Comparison of ENCODE assay signal across 9 cellular contexts in genomic region chr22:19986011-19986409, GRCh38. TPM values are rescaled to one million over a fixed set of nuclear protein-coding genes. Genes with fewer than 3 reads are reported as not detected.
DNase-seq lines count a peak whose midpoint lies in the region; ATAC-seq, FAIRE-seq and TF ChIP-seq lines count a peak whose summit lies in the region.
"Had no signal": no experiment of that assay in that cellular context is flagged by ENCODE, and none has a peak within 500 bp of the region (broad histone marks: within the 10 kb centered on the region; RNA-seq: fewer than 3 reads in every experiment).

No MANE protein-coding gene starts in this region.

- H3K4me3 ChIP-seq in A549 (peak overlapping the region; percentile 68; the same call in 2 of the 3 replicates), HUES6 (ENCODE audit: low read depth, low read length) (peak overlapping the region; percentile 75), H1 (ENCODE audit: extremely low read depth in 1 of 4, insufficient read depth in 2 of 4, low read depth in 3 of 4, low read length in 4 of 4) (peak overlapping the region; percentile 74 to 88 (median 82))
- no peak overlapping the region for H3K4me3 ChIP-seq in naive thymus-derived CD4-positive, alpha-beta T cell (ENCODE audit: low read length)

- no peak overlapping the region for H2BK20ac ChIP-seq in H1 (ENCODE audit: low read length)

- peaks cover 11% of the 10 kb centered on the region for H3K36me3 ChIP-seq in HUES6 (ENCODE audit: control insufficient read depth, insufficient read depth, low read length)
- peaks cover 0 to 8% (median 3%) of the 10 kb centered on the region in 4 experiments; a peak in 5 of 8 replicates for H3K36me3 ChIP-seq in H1 (ENCODE audit: control insufficient read depth in 2 of 4, insufficient read depth in 4 of 4, low read length in 3 of 4)
- H3K36me3 ChIP-seq in naive thymus-derived CD4-positive, alpha-beta T cell (ENCODE audit: control insufficient read depth in 2 of 3, insufficient read depth in 3 of 3, low read length in 3 of 3), result no peaks in the 10 kb centered on the region

- peak overlapping the region; percentile 47 to 82 (median 68) for H3K4me3 Mint-ChIP-seq in naive thymus-derived CD4-positive, alpha-beta T cell

- H2BK12ac ChIP-seq in H1 (ENCODE audit: low read depth, low read length), result no peak overlapping the region; the same call in 1 of the 2 replicates

- H3K27ac ChIP-seq in A549 (no peak overlapping the region), HUES6 (ENCODE audit: low read depth, low read length) (no peak overlapping the region), H1 (ENCODE audit: low read depth, low read length) (no peak overlapping the region)
- H3K27ac ChIP-seq in naive thymus-derived CD4-positive, alpha-beta T cell (ENCODE audit: low read depth, low read length), result no peak overlapping the region

- no peak overlapping the region for H2AFZ ChIP-seq in H1 (ENCODE audit: low read length)

- H3K36me3 Mint-ChIP-seq in naive thymus-derived CD4-positive, alpha-beta T cell, result no peaks in the 10 kb centered on the region

- peak overlapping the region; percentile 99 for H3K4me2 ChIP-seq in A549
- peak overlapping the region; percentile 89 for H3K4me2 ChIP-seq in H1 (ENCODE audit: insufficient read depth in 1 of 2, low read depth in 2 of 2, low read length in 2 of 2)

- H3K27me3 Mint-ChIP-seq in naive thymus-derived CD4-positive, alpha-beta T cell, result peaks cover 0 to 7% (median 0%) of the 10 kb centered on the region in 5 donors

- POLR2A ChIA-PET in A549 (lab: Yijun Ruan, JAX), result interaction anchor here (0.6 to 0.7 kb wide), 2 partner anchors 30 to 458 kb away, joined by 3 to 4 read pairs; no protein-coding TSS in a partner anchor
- POLR2A ChIA-PET in H1 (lab: Charles Lee; ENCODE audit: partially characterized antibody), result interaction anchor here (0.7 to 2.7 kb wide), 10 partner anchors 9 to 138 kb away, joined by 3 to 13 read pairs (median 5); no protein-coding TSS in a partner anchor
- POLR2A ChIA-PET in naive thymus-derived CD4-positive, alpha-beta T cell (lab: Charles Lee), result no interaction called here

- CTCF ChIA-PET in A549 (lab: Yijun Ruan, JAX) (interaction anchor here (1.5 to 3.6 kb wide), 3 partner anchors 14 to 27 kb away, joined by 5 to 14 read pairs (median 9); no protein-coding TSS in a partner anchor), H1 (lab: Charles Lee; ENCODE audit: partially characterized antibody) (interaction anchor here (0.7 to 5.6 kb wide), 7 partner anchors 10 to 221 kb away, joined by 3 to 58 read pairs (median 3); no protein-coding TSS in a partner anchor)
- CTCF ChIA-PET in naive thymus-derived CD4-positive, alpha-beta T cell (lab: Charles Lee), result no interaction called here

- WGBS in A549 (ENCODE audit: missing lambda C conversion rate), result 84% methylated on average over 2 of the region's 2 CpGs
- 67% methylated on average over 2 of the region's 2 CpGs; no CpG with 5 or more reads in 1 of the 2 experiments for WGBS in H1 (ENCODE audit: extremely low coverage in 1 of 2, insufficient coverage in 1 of 2, insufficient read length in 1 of 2, insufficient replicate concordance in 2 of 2, low coverage in 1 of 2, low lambda C conversion rate in 2 of 2, missing lambda C conversion rate in 1 of 2), 2 experiments

- H3K18ac ChIP-seq in H1 (ENCODE audit: extremely low read depth, low read length), result peak overlapping the region; percentile 53; the same call in 1 of the 2 replicates

- DNase-seq in A549 (ENCODE audit: low read depth in 1 of 2, low spot score in 1 of 2), result no peak
- DNase-seq in H1 (ENCODE audit: low read depth in 1 of 2, low spot score in 2 of 2), result no peak
- DNase-seq in naive thymus-derived CD4-positive, alpha-beta T cell, result no peak
- DNase-seq in kidney tubule cell (ENCODE audit: low spot score), result no peak
- no peak for DNase-seq in NCI-H1930 (lab: John Stamatoyannopoulos, UW)
- no peak for DNase-seq in COLO829 (ENCODE audit: low spot score)

- H2AK5ac ChIP-seq in H1 (ENCODE audit: low read depth, low read length), result peak overlapping the region; percentile 66; the same call in 1 of the 2 replicates

- H3K56ac ChIP-seq in H1 (replicated peaks; ENCODE audit: insufficient read length, low read depth, low read length), result no peak overlapping the region

- peaks cover 24% of the 10 kb centered on the region for H3K79me1 ChIP-seq in H1 (ENCODE audit: low read depth, low read length)

- H4K91ac ChIP-seq in H1 (replicated peaks; ENCODE audit: insufficient read length, low read length), result no peak overlapping the region

- H3K9ac ChIP-seq in HUES6 (ENCODE audit: low read length), result peak overlapping the region; percentile 66
- H3K9ac ChIP-seq in H1 (replicated peaks in 1 of 4; ENCODE audit: extremely low read depth in 1 of 4, low read depth in 3 of 4, low read length in 3 of 4), result peak overlapping the region in 3 of 4 experiments; percentile 53 to 73 (median 69); a peak in 5 of 7 replicates

- H3K27me3 ChIP-seq in HUES6 (ENCODE audit: control insufficient read depth, insufficient read depth, low read length) (no peaks in the 10 kb centered on the region), H1 (replicated peaks in 1 of 4; ENCODE audit: control insufficient read depth in 3 of 4, extremely low read depth in 1 of 4, insufficient read depth in 3 of 4, low read length in 3 of 4) (no peaks in the 10 kb centered on the region)
- no peaks in the 10 kb centered on the region for H3K27me3 ChIP-seq in naive thymus-derived CD4-positive, alpha-beta T cell (ENCODE audit: control insufficient read depth in 2 of 2, insufficient read depth in 2 of 2, low read length in 2 of 2)

- no peak overlapping the region for H3K14ac ChIP-seq in H1 (ENCODE audit: insufficient read length)

- H2BK5ac ChIP-seq in H1 (ENCODE audit: low read depth, low read length), result no peak overlapping the region

- H3K9me3 Mint-ChIP-seq in naive thymus-derived CD4-positive, alpha-beta T cell, result no peaks in the 10 kb centered on the region

- H3K9me3 ChIP-seq in A549 (no peaks in the 10 kb centered on the region), HUES6 (ENCODE audit: control insufficient read depth, insufficient read depth, low read depth, low read length) (no peaks in the 10 kb centered on the region), H1 (ENCODE audit: insufficient read depth in 2 of 2, low read depth in 1 of 2, low read length in 1 of 2) (no peaks in the 10 kb centered on the region)
- H3K9me3 ChIP-seq in naive thymus-derived CD4-positive, alpha-beta T cell (ENCODE audit: control insufficient read depth in 2 of 3, low read length in 3 of 3), result no peaks in the 10 kb centered on the region

- H4K8ac ChIP-seq in H1 (ENCODE audit: extremely low read depth, insufficient read depth, low read length), result no peak overlapping the region

- TF ChIP-seq EP300 in A549 (IDR thresholded peaks at IDR 0.05) (no peak), H1 (IDR thresholded peaks at IDR 0.05; ENCODE audit: borderline replicate concordance in 1 of 2, low read depth in 2 of 2, low read length in 2 of 2) (no peak)

- H2BK120ac ChIP-seq in H1 (replicated peaks; ENCODE audit: low read depth, low read length), result no peak overlapping the region

- FAIRE-seq in A549 (lab: Jason Lieb, UNC) (no peak), H1 (lab: Jason Lieb, UNC) (no peak)
- FAIRE-seq: islet of Langerhans had no signal

- H3K23me2 ChIP-seq in H1 (ENCODE audit: low read depth, low read length), result peaks cover 4% of the 10 kb centered on the region; the same call in 1 of the 2 replicates

- H3K4ac ChIP-seq in H1 (replicated peaks; ENCODE audit: insufficient read length, low read depth, low read length), result no peak overlapping the region

- intact Hi-C loops in naive thymus-derived CD4-positive, alpha-beta T cell (cut with micrococcal nuclease), result loop anchor here in 1 of 2 donors (2.0 to 10.0 kb wide), 2 partner anchors 31 to 309 kb away; partner anchors contain the start of gene ARVCF

- no peak overlapping the region for H4K5ac ChIP-seq in H1 (ENCODE audit: insufficient read length, low read depth, low read length)

- H3K4me1 ChIP-seq in A549 (peaks cover 20% of the 10 kb centered on the region), HUES6 (ENCODE audit: control insufficient read depth, insufficient read depth, low read length) (peaks cover 24% of the 10 kb centered on the region), H1 (replicated peaks in 1 of 4; ENCODE audit: control insufficient read depth in 3 of 4, insufficient read depth in 4 of 4, low read length in 3 of 4) (peaks cover 0 to 17% (median 11%) of the 10 kb centered on the region in 4 experiments; a peak in 5 of 7 replicates)
- no peaks in the 10 kb centered on the region for H3K4me1 ChIP-seq in naive thymus-derived CD4-positive, alpha-beta T cell (ENCODE audit: control insufficient read depth in 2 of 2, insufficient read depth in 2 of 2, low read length in 2 of 2)

- ATAC-seq in A549, result no peak
- no peak for ATAC-seq in naive thymus-derived CD4-positive, alpha-beta T cell
- no peak for ATAC-seq in GM18873 (IDR thresholded peaks at IDR 0.05; ENCODE audit: low FRiP score, unreplicated experiment)

- no peak for TF ChIP-seq CTCF in A549 (IDR thresholded peaks at IDR 0.05)
- no peak for TF ChIP-seq CTCF in H1 (IDR thresholded peaks at IDR 0.05; ENCODE audit: control extremely low read depth in 1 of 3, insufficient read depth in 1 of 3, low read depth in 1 of 3, low read length in 3 of 3)

- no peak overlapping the region for H3K23ac ChIP-seq in H1 (ENCODE audit: insufficient read length)

- peak overlapping the region; percentile 40; the same call in 1 of the 2 replicates for H2BK15ac ChIP-seq in H1 (ENCODE audit: low read length)

- peaks cover 0 to 3% (median 2%) of the 10 kb centered on the region in 7 donors for H3K4me1 Mint-ChIP-seq in naive thymus-derived CD4-positive, alpha-beta T cell

- H4K20me1 ChIP-seq in H1 (replicated peaks in 1 of 2; ENCODE audit: control insufficient read depth in 1 of 2, insufficient read depth in 2 of 2, low read length in 2 of 2), result peaks cover 10 to 21% of the 10 kb centered on the region in 2 experiments

- H3K27ac Mint-ChIP-seq in naive thymus-derived CD4-positive, alpha-beta T cell, result no peak overlapping the region

- TF ChIP-seq RAD21 in A549 (conservative IDR thresholded peaks at IDR 0.05 in 1 of 2, IDR thresholded peaks at IDR 0.05 in 1 of 2), result no peak
- TF ChIP-seq RAD21 in H1 (IDR thresholded peaks at IDR 0.05 in 1 of 2, conservative IDR thresholded peaks at IDR 0.05 in 1 of 2; ENCODE audit: low read depth in 2 of 2, low read length in 2 of 2), result no peak

- no peak for TF ChIP-seq POLR2A in A549 (IDR thresholded peaks at IDR 0.05; ENCODE audit: low read length)
- no peak for TF ChIP-seq POLR2A in H1 (IDR thresholded peaks at IDR 0.05; ENCODE audit: control extremely low read depth in 1 of 2, low read depth in 2 of 2, low read length in 2 of 2)

- peaks cover 0 to 8% of the 10 kb centered on the region in 2 experiments; a peak in 1 of 4 replicates for H3K79me2 ChIP-seq in H1 (ENCODE audit: control insufficient read depth in 1 of 2, insufficient read depth in 2 of 2, low read length in 2 of 2)

RNA-seq across cellular contexts. Expression of gene ARVCF, which starts 30.6 kb away (rescaled TPM):
- polyA plus RNA-seq in A549 (2011; rRNA removed) (0.81 and 1.1 TPM in 2 replicates), A549 (2017; fragmentation: RNase III; extraction: RNeasy Plus Mini Kit Qiagen cat#74134 plus additional on column Dnase treatment) (1.2 to 2.1 TPM (median 1.9 TPM) in 3 replicates), H1 (2011; rRNA removed) (31.0 and 68.3 TPM in 2 replicates)
- polyA plus RNA-seq in A549 (2012; cell fraction: cytosol; rRNA removed), result 1.9 and 2.2 TPM in 2 replicates
- polyA plus RNA-seq in A549 (2012; cell fraction: nucleus; rRNA removed), result 10.6 and 13.2 TPM in 2 replicates
- polyA minus RNA-seq in A549 (2011; rRNA and poly(A)+ RNA removed), result 1.1 and 2.8 TPM in 2 replicates
- 43.2 and 49.6 TPM in 2 replicates for total RNA-seq in H1 (2021; fragmentation: NEBNext Ultra II Directional; extraction: Animal tissue kit (Norgen Biotek cat#: 25700))
- polyA plus RNA-seq in H1 (2011; cell fraction: cytosol; rRNA removed), result 68.4 TPM
- 444 TPM for polyA plus RNA-seq in H1 (2011; cell fraction: nucleus; rRNA removed)
- polyA plus RNA-seq in H1 (2012, experiment 1 of 2), result 37.9 to 61.7 TPM (median 55.2 TPM) in 4 replicates
- 25.1 TPM for polyA plus RNA-seq in H1 (2012, experiment 2 of 2)
- polyA plus RNA-seq in H1 (2013, experiment 1 of 2), result 23.2 TPM
- 21.9 TPM for polyA plus RNA-seq in H1 (2013, experiment 2 of 2)
- 18.4 and 21.2 TPM in 2 replicates for polyA minus RNA-seq in H1 (2011; rRNA and poly(A)+ RNA removed)
- polyA minus RNA-seq in H1 (2011; cell fraction: cytosol; rRNA and poly(A)+ RNA removed), result 28.8 TPM
- polyA minus RNA-seq in H1 (2011; cell fraction: nucleus; rRNA and poly(A)+ RNA removed), result 88.4 TPM
- total RNA-seq in naive thymus-derived CD4-positive, alpha-beta T cell, result 1 to 10 TPM; 2.8 to 9.2 (median 5.8) TPM
- 1 to 10 TPM in 1 of 2 donors, under 1 TPM in 1; 0.74 to 1.7 TPM for polyA plus RNA-seq in naive thymus-derived CD4-positive, alpha-beta T cell

RNA-seq across cellular contexts. Expression of gene TANGO2, which starts 34.9 kb away (rescaled TPM):
- polyA plus RNA-seq in A549 (2011; rRNA removed) (13.2 and 15.0 TPM in 2 replicates), A549 (2017; fragmentation: RNase III; extraction: RNeasy Plus Mini Kit Qiagen cat#74134 plus additional on column Dnase treatment) (13.5 to 14.1 TPM (median 13.8 TPM) in 3 replicates), H1 (2011; rRNA removed) (18.2 and 18.4 TPM in 2 replicates)
- polyA plus RNA-seq in A549 (2012; cell fraction: cytosol; rRNA removed), result 22.7 and 28.4 TPM in 2 replicates
- 29.8 and 35.2 TPM in 2 replicates for polyA plus RNA-seq in A549 (2012; cell fraction: nucleus; rRNA removed)
- 28.0 and 38.6 TPM in 2 replicates for polyA minus RNA-seq in A549 (2011; rRNA and poly(A)+ RNA removed)
- total RNA-seq in H1 (2021; fragmentation: NEBNext Ultra II Directional; extraction: Animal tissue kit (Norgen Biotek cat#: 25700)), result 10.1 and 13.6 TPM in 2 replicates
- polyA plus RNA-seq in H1 (2011; cell fraction: cytosol; rRNA removed), result 18.8 TPM
- 19.5 TPM for polyA plus RNA-seq in H1 (2011; cell fraction: nucleus; rRNA removed)
- 7.8 to 13.8 TPM (median 12.6 TPM) in 4 replicates for polyA plus RNA-seq in H1 (2012, experiment 1 of 2)
- 11.7 TPM for polyA plus RNA-seq in H1 (2012, experiment 2 of 2)
- polyA plus RNA-seq in H1 (2013, experiment 1 of 2), result 5.2 TPM
- polyA plus RNA-seq in H1 (2013, experiment 2 of 2), result 5.0 TPM
- polyA minus RNA-seq in H1 (2011; rRNA and poly(A)+ RNA removed), result 32.1 and 36.1 TPM in 2 replicates
- 7.8 TPM for polyA minus RNA-seq in H1 (2011; cell fraction: cytosol; rRNA and poly(A)+ RNA removed)
- polyA minus RNA-seq in H1 (2011; cell fraction: nucleus; rRNA and poly(A)+ RNA removed), result 11.9 TPM
- 10 to 100 TPM; 21.3 to 43.1 (median 38.6) TPM for total RNA-seq in naive thymus-derived CD4-positive, alpha-beta T cell
- polyA plus RNA-seq in naive thymus-derived CD4-positive, alpha-beta T cell, result 10 to 100 TPM; 20.0 to 41.3 TPM

RNA-seq across cellular contexts. Expression of gene TXNRD2, which starts 44.4 kb away (rescaled TPM):
- polyA plus RNA-seq in A549 (2011; rRNA removed), result 15.5 and 16.3 TPM in 2 replicates
- 60.5 and 68.7 TPM in 2 replicates for polyA plus RNA-seq in A549 (2012; cell fraction: cytosol; rRNA removed)
- 95.7 and 112 TPM in 2 replicates for polyA plus RNA-seq in A549 (2012; cell fraction: nucleus; rRNA removed)
- polyA plus RNA-seq in A549 (2017; fragmentation: RNase III; extraction: RNeasy Plus Mini Kit Qiagen cat#74134 plus additional on column Dnase treatment), result 25.6 to 29.3 TPM (median 25.6 TPM) in 3 replicates
- 15.1 and 19.5 TPM in 2 replicates for polyA minus RNA-seq in A549 (2011; rRNA and poly(A)+ RNA removed)
- total RNA-seq in H1 (2021; fragmentation: NEBNext Ultra II Directional; extraction: Animal tissue kit (Norgen Biotek cat#: 25700)), result 14.2 and 14.8 TPM in 2 replicates
- 21.9 and 25.0 TPM in 2 replicates for polyA plus RNA-seq in H1 (2011; rRNA removed)
- 20.2 TPM for polyA plus RNA-seq in H1 (2011; cell fraction: cytosol; rRNA removed)
- 38.2 TPM for polyA plus RNA-seq in H1 (2011; cell fraction: nucleus; rRNA removed)
- polyA plus RNA-seq in H1 (2012, experiment 1 of 2), result 11.3 to 14.7 TPM (median 13.7 TPM) in 4 replicates
- polyA plus RNA-seq in H1 (2012, experiment 2 of 2), result 16.5 TPM
- 8.1 TPM for polyA plus RNA-seq in H1 (2013, experiment 1 of 2)
- polyA plus RNA-seq in H1 (2013, experiment 2 of 2), result 9.0 TPM
- polyA minus RNA-seq in H1 (2011; rRNA and poly(A)+ RNA removed), result 6.3 and 8.1 TPM in 2 replicates
- 6.8 TPM for polyA minus RNA-seq in H1 (2011; cell fraction: cytosol; rRNA and poly(A)+ RNA removed)
- 13.8 TPM for polyA minus RNA-seq in H1 (2011; cell fraction: nucleus; rRNA and poly(A)+ RNA removed)
- 10 to 100 TPM; 24.7 to 39.0 (median 36.7) TPM for total RNA-seq in naive thymus-derived CD4-positive, alpha-beta T cell
- polyA plus RNA-seq in naive thymus-derived CD4-positive, alpha-beta T cell, result 10 to 100 TPM; 14.0 to 15.2 TPM

RNA-seq across cellular contexts. Expression of gene COMT, which starts 44.4 kb away (rescaled TPM):
- polyA plus RNA-seq in A549 (2011; rRNA removed), result 69.5 and 72.3 TPM in 2 replicates
- 269 and 292 TPM in 2 replicates for polyA plus RNA-seq in A549 (2012; cell fraction: cytosol; rRNA removed)
- polyA plus RNA-seq in A549 (2012; cell fraction: nucleus; rRNA removed), result 253 and 314 TPM in 2 replicates
- polyA plus RNA-seq in A549 (2017; fragmentation: RNase III; extraction: RNeasy Plus Mini Kit Qiagen cat#74134 plus additional on column Dnase treatment), result 113 to 135 TPM (median 125 TPM) in 3 replicates
- polyA minus RNA-seq in A549 (2011; rRNA and poly(A)+ RNA removed), result 21.7 and 39.3 TPM in 2 replicates
- total RNA-seq in H1 (2021; fragmentation: NEBNext Ultra II Directional; extraction: Animal tissue kit (Norgen Biotek cat#: 25700)), result 15.2 and 16.6 TPM in 2 replicates
- 33.7 and 45.0 TPM in 2 replicates for polyA plus RNA-seq in H1 (2011; rRNA removed)
- 30.8 TPM for polyA plus RNA-seq in H1 (2011; cell fraction: cytosol; rRNA removed)
- 39.7 TPM for polyA plus RNA-seq in H1 (2011; cell fraction: nucleus; rRNA removed)
- polyA plus RNA-seq in H1 (2012, experiment 1 of 2), result 21.8 to 30.3 TPM (median 29.0 TPM) in 4 replicates
- polyA plus RNA-seq in H1 (2012, experiment 2 of 2), result 26.2 TPM
- 12.0 TPM for polyA plus RNA-seq in H1 (2013, experiment 1 of 2)
- polyA plus RNA-seq in H1 (2013, experiment 2 of 2), result 10.6 TPM
- 9.1 and 11.6 TPM in 2 replicates for polyA minus RNA-seq in H1 (2011; rRNA and poly(A)+ RNA removed)
- polyA minus RNA-seq in H1 (2011; cell fraction: cytosol; rRNA and poly(A)+ RNA removed), result 25.5 TPM
- 7.3 TPM for polyA minus RNA-seq in H1 (2011; cell fraction: nucleus; rRNA and poly(A)+ RNA removed)
- total RNA-seq in naive thymus-derived CD4-positive, alpha-beta T cell, result 10 to 100 TPM; 30.0 to 80.7 (median 36.7) TPM
- 100 to 1,000 TPM in 1 of 2 donors, 10 to 100 TPM in 1; 85.0 to 105 TPM for polyA plus RNA-seq in naive thymus-derived CD4-positive, alpha-beta T cell
